Comparison of ENCODE assay signal across 20 cellular contexts in genomic region chrX:86930419-86930818, GRCh38.
"Had no signal": no experiment of that assay in that cellular context is flagged by ENCODE, and none has a peak within 500 bp of the region (broad histone marks: within the 10 kb centered on the region; RNA-seq: fewer than 3 reads in every experiment).

No MANE protein-coding gene starts in this region.

- H3K27ac ChIP-seq: dorsolateral prefrontal cortex, heart right ventricle, neural progenitor cell, ovary, upper lobe of left lung, uterus had no signal

- H3K27me3 ChIP-seq: heart right ventricle, neural progenitor cell, ovary, upper lobe of left lung, uterus had no signal

- ATAC-seq: esophagus mucosa; heart right ventricle; left lobe of liver; natural killer cell treated with Interleukin-12 subunit alpha and Interleukin-12 subunit beta and Interleukin-15 and Interleukin-18, amount 100 ng/mL, for 72 hours; right cardiac atrium had no signal

- H3K4me1 ChIP-seq: heart right ventricle, neural progenitor cell, upper lobe of left lung, uterus had no signal

- H3K9ac ChIP-seq: neural progenitor cell had no signal

- H3K4me2 ChIP-seq: neural progenitor cell, smooth muscle cell had no signal

- H2AFZ ChIP-seq: neural progenitor cell had no signal

- FAIRE-seq: endometrium had no signal

- H3K36me3 ChIP-seq: heart right ventricle, neural progenitor cell, ovary, upper lobe of left lung, uterus had no signal

- H3K9me3 ChIP-seq: ovary, upper lobe of left lung, uterus had no signal

- DNase-seq: cortex of kidney; dorsolateral prefrontal cortex; effector CD8-positive, alpha-beta T cell; heart right ventricle; hypothalamus; islet precursor cell; mammary epithelial cell; nucleus accumbens; ovary; right cardiac atrium; stimulated activated CD4-positive, alpha-beta T cell treated with anti-CD3 and anti-CD28 coated beads, Interleukin-2, amount 100 ng/mL, for 48 hours; stimulated activated naive CD4-positive, alpha-beta T cell treated with Interleukin-2 at 50 U/mL for 16 hours; upper lobe of left lung; uterus had no signal

- H3K4me3 ChIP-seq: dorsolateral prefrontal cortex, heart right ventricle, neural progenitor cell, ovary, smooth muscle cell, upper lobe of left lung, uterus had no signal
